8 cellular contexts compared by ENCODE assay signal in the genomic region with DNA sequence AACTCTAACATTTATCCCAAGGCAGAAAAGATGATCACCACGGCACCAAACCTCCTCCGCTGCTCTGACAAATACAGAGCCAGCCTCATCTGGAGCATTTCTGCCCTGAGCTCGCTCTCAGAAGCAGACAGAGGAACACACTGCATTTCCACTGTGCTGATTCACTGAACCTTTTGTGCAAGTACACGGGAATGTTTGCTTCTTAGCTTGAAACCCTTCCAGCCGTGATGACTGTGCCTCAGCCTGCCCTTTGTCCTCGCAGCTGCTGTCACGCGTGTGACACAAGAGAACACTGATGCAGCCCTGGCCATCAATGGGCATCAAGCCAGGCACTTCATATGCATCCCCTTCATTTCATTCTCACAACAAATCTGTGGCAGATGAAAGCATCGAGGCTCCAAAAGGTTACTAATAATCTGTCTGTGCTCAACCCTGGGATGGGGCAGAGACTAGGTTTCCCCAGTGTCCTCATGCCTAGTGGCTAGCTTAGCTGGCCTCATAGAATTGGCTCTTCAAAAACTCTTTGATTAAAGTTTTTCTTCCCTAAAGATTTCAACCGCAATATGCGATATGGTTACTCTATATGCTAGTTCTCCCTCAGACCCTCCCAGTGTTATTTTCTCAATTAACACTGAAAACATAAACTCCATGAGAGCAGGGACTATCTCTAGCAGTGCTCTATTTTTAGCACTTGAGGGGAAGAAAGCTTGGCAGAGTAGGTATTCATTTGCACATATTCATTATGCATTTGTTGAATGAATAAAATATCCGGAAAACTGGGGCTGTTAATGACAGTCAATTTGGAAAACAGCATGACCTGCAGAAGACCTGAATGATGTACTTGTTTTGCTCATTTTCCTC. TPM values are rescaled to one million over a fixed set of nuclear protein-coding genes. Genes with fewer than 3 reads are reported as not detected.
DNase-seq lines count a peak whose midpoint lies in the region; ATAC-seq, FAIRE-seq and TF ChIP-seq lines count a peak whose summit lies in the region.

No MANE protein-coding gene starts in this region.

- H3K4me3 ChIP-seq in endothelial cell of umbilical vein (replicated peaks in 1 of 3; ENCODE audit: insufficient read depth in 1 of 3, low read depth in 1 of 3, low read length in 3 of 3) = no peak overlapping the region

- H3K4me1 ChIP-seq in endothelial cell of umbilical vein (ENCODE audit: control insufficient read depth, extremely low read depth, insufficient read depth, low read length) = no peaks in the 10 kb centered on the region

- no peaks in the 10 kb centered on the region for H3K79me2 ChIP-seq in endothelial cell of umbilical vein (ENCODE audit: control insufficient read depth, insufficient read depth, low read length)

- intact Hi-C loops in endothelial cell of umbilical vein (cut with micrococcal nuclease) = no loop called here

- no peaks in the 10 kb centered on the region for H3K9me3 ChIP-seq in endothelial cell of umbilical vein (replicated peaks; ENCODE audit: control insufficient read depth, insufficient read depth, low read length)

- TF ChIP-seq CTCF in endothelial cell of umbilical vein (IDR thresholded peaks at IDR 0.05; ENCODE audit: extremely low read depth in 1 of 2, insufficient read depth in 1 of 2, low read depth in 1 of 2, low read length in 2 of 2) = no peak

- no peaks in the 10 kb centered on the region for H4K20me1 ChIP-seq in endothelial cell of umbilical vein (replicated peaks; ENCODE audit: control insufficient read depth, extremely low read depth, insufficient read depth, low read length)

- no peaks in the 10 kb centered on the region for H3K36me3 Mint-ChIP-seq in activated CD8-positive, alpha-beta memory T cell treated with anti-CD3 and anti-CD28 coated beads, Interleukin-2, amount 10 ng/mL, durations not matched to agents 7 days and 5 days

- dilution Hi-C loops in endothelial cell of umbilical vein (cut with MboI; ENCODE audit: extremely low pct_ligation_motif_present, low sequenced_read_pairs) = no loop called here

- POLR2A ChIA-PET in endothelial cell of umbilical vein (lab: Charles Lee) = no interaction called here

- H2AFZ ChIP-seq in endothelial cell of umbilical vein (ENCODE audit: low read depth, low read length) = no peak overlapping the region

- peak; percentile 57 for FAIRE-seq in endothelial cell of umbilical vein (lab: Jason Lieb, UNC)

- H3K27ac Mint-ChIP-seq in activated CD8-positive, alpha-beta memory T cell treated with anti-CD3 and anti-CD28 coated beads, Interleukin-2, amount 10 ng/mL, durations not matched to agents 7 days and 5 days = no peak overlapping the region

- BruUV-seq in endothelial cell of umbilical vein (replicated peaks; lab: Mats Ljungman, UMichigan) = no TSS peak

- H3K36me3 ChIP-seq in endothelial cell of umbilical vein (ENCODE audit: control insufficient read depth in 2 of 2, extremely low read depth in 1 of 2, insufficient read depth in 2 of 2, low read length in 2 of 2) = no peaks in the 10 kb centered on the region

- peak; percentile 51 for DNase-seq in DMS53 treated with DMSO at 0.1 percent for 48 hours (lab: John Stamatoyannopoulos, UW; ENCODE audit: unreplicated experiment)
- DNase-seq in NCI-H446 treated with DMSO at 0.1 percent for 48 hours (lab: John Stamatoyannopoulos, UW) = peak; percentile 34
- no peak for DNase-seq in endothelial cell of umbilical vein (ENCODE audit: low read depth, low spot score)
- peak; percentile 70 for DNase-seq in mucosa of gallbladder (ENCODE audit: low spot score)
- DNase-seq in activated CD8-positive, alpha-beta memory T cell treated with anti-CD3 and anti-CD28 coated beads, Interleukin-2, amount 10 ng/mL, durations not matched to agents 7 days and 5 days = no peak
- DNase-seq in NK-92 (lab: John Stamatoyannopoulos, UW; ENCODE audit: unreplicated experiment) = no peak

- no peaks in the 10 kb centered on the region for H3K9me1 ChIP-seq in endothelial cell of umbilical vein (replicated peaks; ENCODE audit: control insufficient read depth, extremely low read depth, insufficient read depth, low read length)

- no peak overlapping the region for H3K4me2 ChIP-seq in endothelial cell of umbilical vein (ENCODE audit: insufficient read depth, low read length)

- H3K27me3 Mint-ChIP-seq in activated CD8-positive, alpha-beta memory T cell treated with anti-CD3 and anti-CD28 coated beads, Interleukin-2, amount 10 ng/mL, durations not matched to agents 7 days and 5 days = peaks cover 65% of the 10 kb centered on the region

- H3K9me3 Mint-ChIP-seq in activated CD8-positive, alpha-beta memory T cell treated with anti-CD3 and anti-CD28 coated beads, Interleukin-2, amount 10 ng/mL, durations not matched to agents 7 days and 5 days (ENCODE audit: low read depth) = no peaks in the 10 kb centered on the region

- peaks cover 2% of the 10 kb centered on the region for H3K4me1 Mint-ChIP-seq in activated CD8-positive, alpha-beta memory T cell treated with anti-CD3 and anti-CD28 coated beads, Interleukin-2, amount 10 ng/mL, durations not matched to agents 7 days and 5 days

- H3K27me3 ChIP-seq in endothelial cell of umbilical vein (ENCODE audit: control insufficient read depth in 2 of 2, insufficient read depth in 2 of 2, low read length in 2 of 2) = peaks cover 15 to 27% of the 10 kb centered on the region in 2 experiments

- ATAC-seq in activated CD8-positive, alpha-beta memory T cell treated with anti-CD3 and anti-CD28 coated beads, Interleukin-2, amount 10 ng/mL, durations not matched to agents 7 days and 5 days = no peak
- ATAC-seq in HG03460 (IDR thresholded peaks at IDR 0.05; ENCODE audit: unreplicated experiment) (no peak), HG03565 (IDR thresholded peaks at IDR 0.05; ENCODE audit: unreplicated experiment) (no peak)

- CTCF ChIA-PET in endothelial cell of umbilical vein (lab: Charles Lee) = interaction anchor here (0.5 kb wide), 1 partner anchor 105 kb away, joined by 3 read pairs; no protein-coding TSS in a partner anchor
- CTCF ChIA-PET in activated CD8-positive, alpha-beta memory T cell treated with anti-CD3 and anti-CD28 coated beads, Interleukin-2, amount 10 ng/mL, durations not matched to agents 7 days and 5 days (lab: Charles Lee) = interaction anchor here (0.8 kb wide), 1 partner anchor 9 kb away, joined by 3 read pairs; no protein-coding TSS in a partner anchor

- TF ChIP-seq POLR2A in endothelial cell of umbilical vein (IDR thresholded peaks at IDR 0.05; ENCODE audit: low read depth, low read length) = no peak

- H3K9ac ChIP-seq in endothelial cell of umbilical vein (replicated peaks; ENCODE audit: extremely low read depth, insufficient read depth, low read length) = no peak overlapping the region

- no peak overlapping the region for H3K4me3 Mint-ChIP-seq in activated CD8-positive, alpha-beta memory T cell treated with anti-CD3 and anti-CD28 coated beads, Interleukin-2, amount 10 ng/mL, durations not matched to agents 7 days and 5 days

- no peak overlapping the region for H3K27ac ChIP-seq in endothelial cell of umbilical vein (ENCODE audit: insufficient read depth, low read depth, low read length)

TF ChIP-seq in endothelial cell of umbilical vein, 7 proteins besides CTCF, POLR2A, EP300 and RAD21:
- TF ChIP-seq MYC (IDR thresholded peaks at IDR 0.05; ENCODE audit: low read depth, low read length) = no peak
- TF ChIP-seq GATA2 (IDR thresholded peaks at IDR 0.05; ENCODE audit: insufficient read depth, insufficient read length, low read depth, low read length) = no peak
- no peak for TF ChIP-seq EZH2 (IDR thresholded peaks at IDR 0.05; ENCODE audit: borderline replicate concordance, low read depth, low read length, severe bottlenecking)
- TF ChIP-seq, protein P1, sequence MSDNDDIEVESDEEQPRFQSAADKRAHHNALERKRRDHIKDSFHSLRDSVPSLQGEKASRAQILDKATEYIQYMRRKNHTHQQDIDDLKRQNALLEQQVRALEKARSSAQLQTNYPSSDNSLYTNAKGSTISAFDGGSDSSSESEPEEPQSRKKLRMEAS (IDR thresholded peaks at IDR 0.05; ENCODE audit: insufficient read depth, insufficient read length) = no peak
- TF ChIP-seq POLR2AphosphoS5 (IDR thresholded peaks at IDR 0.05; ENCODE audit: insufficient read depth, low read depth, low read length) = no peak
- no peak for TF ChIP-seq JUN (IDR thresholded peaks at IDR 0.05; ENCODE audit: borderline replicate concordance, insufficient read depth, insufficient read length, low read depth)
- no peak for TF ChIP-seq FOS (IDR thresholded peaks at IDR 0.05; ENCODE audit: borderline replicate concordance, insufficient read depth, low read length)

RNA-seq across cellular contexts. Expression of a gene that starts 7.3 kb away (rescaled TPM):
- total RNA-seq in endothelial cell of umbilical vein = 0.74 and 0.93 TPM in 2 replicates
- polyA plus RNA-seq in endothelial cell of umbilical vein = 0.30 and 0.39 TPM in 2 replicates
- polyA plus RNA-seq in endothelial cell of umbilical vein (2011; cell fraction: cytosol; rRNA removed) = 0.50 and 0.59 TPM in 2 replicates
- 1.1 and 1.4 TPM in 2 replicates for polyA plus RNA-seq in endothelial cell of umbilical vein (2011; cell fraction: nucleus; rRNA removed)
- 1.4 and 2.0 TPM in 2 replicates for polyA plus RNA-seq in endothelial cell of umbilical vein (2012)
- 0.68 and 1.9 TPM in 2 replicates for polyA minus RNA-seq in endothelial cell of umbilical vein
- 9.3 TPM for polyA minus RNA-seq in endothelial cell of umbilical vein (2011; cell fraction: cytosol; rRNA and poly(A)+ RNA removed)
- polyA minus RNA-seq in endothelial cell of umbilical vein (2011; cell fraction: nucleus; rRNA and poly(A)+ RNA removed) = 0.96 and 1.5 TPM in 2 replicates
- total RNA-seq in mucosa of gallbladder = 24.7 TPM
- total RNA-seq in activated CD8-positive, alpha-beta memory T cell treated with anti-CD3 and anti-CD28 coated beads, Interleukin-2, amount 10 ng/mL, durations not matched to agents 7 days and 5 days = 1 to 10 TPM; 1.1 to 4.8 TPM

RNA-seq across cellular contexts. Expression of a gene that starts 42.8 kb away (rescaled TPM):
- total RNA-seq in endothelial cell of umbilical vein (14.5 and 14.7 TPM in 2 replicates), mucosa of gallbladder (11.5 TPM)
- 5.3 and 5.4 TPM in 2 replicates for polyA plus RNA-seq in endothelial cell of umbilical vein
- 5.4 and 5.9 TPM in 2 replicates for polyA plus RNA-seq in endothelial cell of umbilical vein (2011; cell fraction: cytosol; rRNA removed)
- 1.9 and 2.6 TPM in 2 replicates for polyA plus RNA-seq in endothelial cell of umbilical vein (2011; cell fraction: nucleus; rRNA removed)
- polyA plus RNA-seq in endothelial cell of umbilical vein (2012) = 8.0 and 11.4 TPM in 2 replicates
- polyA minus RNA-seq in endothelial cell of umbilical vein = 4.9 and 6.1 TPM in 2 replicates
- polyA minus RNA-seq in endothelial cell of umbilical vein (2011; cell fraction: cytosol; rRNA and poly(A)+ RNA removed) = 6.5 TPM
- polyA minus RNA-seq in endothelial cell of umbilical vein (2011; cell fraction: nucleus; rRNA and poly(A)+ RNA removed) = 3.7 and 8.3 TPM in 2 replicates
- 10 to 100 TPM in 1 of 2 experiments, 1 to 10 TPM in 1; 7.0 to 10.0 TPM for total RNA-seq in activated CD8-positive, alpha-beta memory T cell treated with anti-CD3 and anti-CD28 coated beads, Interleukin-2, amount 10 ng/mL, durations not matched to agents 7 days and 5 days

Comparison
In these comparisons a context has a peak if more than half of its experiments do, and no peak if none do; other contexts are left out.
1. DNase-seq: peak in DMS53 treated with DMSO at 0.1 percent for 48 hours (single experiment), NCI-H446 treated with DMSO at 0.1 percent for 48 hours (single experiment) and mucosa of gallbladder (single experiment); none in endothelial cell of umbilical vein (single experiment), activated CD8-positive, alpha-beta memory T cell treated with anti-CD3 and anti-CD28 coated beads, Interleukin-2, amount 10 ng/mL, durations not matched to agents 7 days and 5 days (single experiment) and NK-92 (single experiment).